In genomic region chr6:100093405-100093804, GRCh38 we compare ENCODE assay signal across 10 cellular contexts.
"Had no signal": no experiment of that assay in that cellular context is flagged by ENCODE, and none has a peak within 500 bp of the region (broad histone marks: within the 10 kb centered on the region; RNA-seq: fewer than 3 reads in every experiment).

No MANE protein-coding gene starts in this region.

- H3K4me3 Mint-ChIP-seq: GM23338, HFFc6, IgD-negative memory B cell had no signal

- H3K4me1 Mint-ChIP-seq: GM23338, IgD-negative memory B cell had no signal

- FAIRE-seq: HepG2 had no signal

- H3K4me2 ChIP-seq: GM23338, KMS-11 had no signal

- H3K27ac Mint-ChIP-seq: GM23338, HFFc6, IgD-negative memory B cell had no signal

- H3K9me3 ChIP-seq: HAP-1 had no signal

- H3K9ac ChIP-seq: KMS-11 had no signal

- H3K36me3 Mint-ChIP-seq: IgD-negative memory B cell had no signal

- H3K4me3 ChIP-seq: GM23338, HAP-1 had no signal

- H2AFZ ChIP-seq: GM23338 had no signal

- DNase-seq: H7, HFFc6, KBM-7 had no signal

- H3K9me3 Mint-ChIP-seq: GM23338, HFFc6, IgD-negative memory B cell had no signal

- ATAC-seq: GM23338, HCT116, HepG2 had no signal

- H3K36me3 ChIP-seq: HAP-1 had no signal

- H3K27ac ChIP-seq: HL-60, KMS-11 had no signal
